In genomic region chr9:78393932-78394331, GRCh38 we compare ENCODE assay signal across 17 cellular contexts.
DNase-seq lines count a peak whose midpoint lies in the region; ATAC-seq and TF ChIP-seq lines count a peak whose summit lies in the region.
"Had no signal": no experiment of that assay in that cellular context is flagged by ENCODE, and none has a peak within 500 bp of the region (broad histone marks: within the 10 kb centered on the region; RNA-seq: fewer than 3 reads in every experiment).

No MANE protein-coding gene starts in this region.

- ATAC-seq in GM23338: peak; percentile 50
- ATAC-seq in GM18909 (IDR thresholded peaks at IDR 0.05; ENCODE audit: poor library complexity, unreplicated experiment): no peak
- ATAC-seq: A549 had no signal

- H3K27ac ChIP-seq in GM23338 (ENCODE audit: low read depth) (peak overlapping the region; percentile 62), HUES64 (ENCODE audit: low read depth, low read length) (peak overlapping the region; percentile 98), endodermal cell (ENCODE audit: low read depth, low read length) (no peak overlapping the region), iPS-20b (ENCODE audit: low read length) (peak overlapping the region; percentile 5)
- H3K27ac ChIP-seq: 22Rv1, A549, C4-2B, GM23248 had no signal

- peaks cover 23% of the 10 kb centered on the region for H3K36me3 Mint-ChIP-seq in GM23338 (ENCODE audit: low read depth)
- H3K36me3 Mint-ChIP-seq in endodermal cell (ENCODE audit: low read depth): peaks cover 22% of the 10 kb centered on the region

- H3K9ac ChIP-seq in HUES64 (ENCODE audit: low read depth, low read length): no peak overlapping the region
- H3K9ac ChIP-seq in endodermal cell (ENCODE audit: extremely low read depth, low read length, poor library complexity, severe bottlenecking): no peak overlapping the region
- H3K9ac ChIP-seq in iPS-20b (ENCODE audit: low read depth, low read length): no peak overlapping the region; the same call in 1 of the 2 replicates
- H3K9ac ChIP-seq: GM23248 had no signal

- 54% methylated on average over 2 of the region's 2 CpGs for WGBS in HUES64
- WGBS in endodermal cell (ENCODE audit: insufficient coverage in 1 of 2, insufficient read length in 1 of 2), 2 experiments: 81% methylated on average over 2 of the region's 2 CpGs; no CpG with 5 or more reads in 1 of the 2 experiments

- TF ChIP-seq CTCF in GM23338 (conservative IDR thresholded peaks at IDR 0.05; ENCODE audit: low read depth in 2 of 2) (no peak), endodermal cell (conservative IDR thresholded peaks at IDR 0.05) (no peak)

- H3K27ac Mint-ChIP-seq in GM23338: no peak overlapping the region; the same call in 1 of the 2 replicates
- H3K27ac Mint-ChIP-seq in endodermal cell: no peak overlapping the region
- H3K27ac Mint-ChIP-seq: CD4-positive, alpha-beta T cell had no signal

- H3K9me3 Mint-ChIP-seq in GM23338 (peaks cover 27% of the 10 kb centered on the region), endodermal cell (peaks cover 44% of the 10 kb centered on the region)

- H3K4me1 ChIP-seq in GM23338 (ENCODE audit: insufficient read depth) (peaks cover 62% of the 10 kb centered on the region), HUES64 (ENCODE audit: insufficient read depth, low read length) (peaks cover 60% of the 10 kb centered on the region), endodermal cell (ENCODE audit: control insufficient read depth, insufficient read depth, low read length) (no peaks in the 10 kb centered on the region), iPS-20b (ENCODE audit: insufficient read depth, low read length) (peaks cover 48% of the 10 kb centered on the region)
- H3K4me1 ChIP-seq: A549 had no signal

- H2AFZ ChIP-seq in GM23338: no peak overlapping the region
- H2AFZ ChIP-seq: GM23248 had no signal

- H3K27me3 ChIP-seq in GM23338 (ENCODE audit: insufficient read depth): no peaks in the 10 kb centered on the region
- H3K27me3 ChIP-seq in HUES64 (ENCODE audit: insufficient read depth, low read length): no peaks in the 10 kb centered on the region
- H3K27me3 ChIP-seq in endodermal cell (ENCODE audit: control insufficient read depth, insufficient read depth, low read length, poor library complexity, severe bottlenecking): no peaks in the 10 kb centered on the region
- no peaks in the 10 kb centered on the region for H3K27me3 ChIP-seq in iPS-20b (ENCODE audit: insufficient read depth, low read length)

- H3K4me3 ChIP-seq in GM23338 (no peak overlapping the region), HUES64 (ENCODE audit: low read length) (no peak overlapping the region), endodermal cell (ENCODE audit: low read length) (peak overlapping the region; percentile 66), iPS-20b (ENCODE audit: low read length) (peak overlapping the region; percentile 43; the same call in 1 of the 2 replicates)
- H3K4me3 ChIP-seq: A549, GM23248 had no signal

- H3K27me3 Mint-ChIP-seq in GM23338 (ENCODE audit: insufficient read depth, low read depth, poor library complexity): peaks cover 7% of the 10 kb centered on the region
- H3K27me3 Mint-ChIP-seq in endodermal cell (ENCODE audit: insufficient read depth): peaks cover under 1% of the 10 kb centered on the region

- no peaks in the 10 kb centered on the region for H4K20me1 ChIP-seq in GM23338 (replicated peaks; ENCODE audit: insufficient read depth)

- peaks cover 56% of the 10 kb centered on the region for H3K4me1 Mint-ChIP-seq in GM23338
- peaks cover 37% of the 10 kb centered on the region for H3K4me1 Mint-ChIP-seq in endodermal cell

- H3K36me3 ChIP-seq in GM23338 (ENCODE audit: insufficient read depth) (peaks cover 8% of the 10 kb centered on the region; the same call in 1 of the 2 replicates), HUES64 (ENCODE audit: insufficient read depth, low read length) (peaks cover 9% of the 10 kb centered on the region; the same call in 1 of the 2 replicates), endodermal cell (ENCODE audit: control insufficient read depth, insufficient read depth, low read length) (no peaks in the 10 kb centered on the region), iPS-20b (ENCODE audit: insufficient read depth, low read depth, low read length) (peaks cover 10% of the 10 kb centered on the region; the same call in 1 of the 2 replicates)

- H3K79me2 ChIP-seq in GM23338 (replicated peaks; ENCODE audit: insufficient read depth): no peaks in the 10 kb centered on the region

- H3K4me3 Mint-ChIP-seq in GM23338: no peak overlapping the region
- H3K4me3 Mint-ChIP-seq in endodermal cell: no peak overlapping the region
- H3K4me3 Mint-ChIP-seq: CD4-positive, alpha-beta T cell had no signal

- peaks cover 10% of the 10 kb centered on the region for H3F3A ChIP-seq in GM23338 (replicated peaks; ENCODE audit: low read depth)

- peak overlapping the region; percentile 57 for H3K4me2 ChIP-seq in GM23338
- H3K4me2 ChIP-seq: A549 had no signal

- H3K9me3 ChIP-seq in HUES64 (ENCODE audit: insufficient read depth, low read depth, low read length) (peaks cover 23% of the 10 kb centered on the region), endodermal cell (ENCODE audit: control insufficient read depth, low read length) (peaks cover 42% of the 10 kb centered on the region), iPS-20b (ENCODE audit: insufficient read depth, low read depth, low read length) (peaks cover 15% of the 10 kb centered on the region)

- peaks cover 4% of the 10 kb centered on the region; the same call in 1 of the 2 replicates for H3K9me2 ChIP-seq in GM23338 (ENCODE audit: insufficient read depth)

- DNase-seq in GM23338 (ENCODE audit: low spot score) (peak; percentile 47), endodermal cell (no peak), NCI-H2029 treated with DMSO at 0.1 percent for 48 hours (lab: John Stamatoyannopoulos, UW) (no peak), NCI-H1092 (lab: John Stamatoyannopoulos, UW) (no peak)
- DNase-seq: AML-193; CD4-positive, alpha-beta T cell; DMS153; DMS79; GDM1; GM23248; H7 had no signal

TF ChIP-seq in GM23338, 12 proteins besides CTCF, POLR2A, EP300 and RAD21 (continues in another document):
- no peak for TF ChIP-seq EZH2phosphoT487 (IDR thresholded peaks at IDR 0.05; ENCODE audit: unreplicated experiment)
- no peak for TF ChIP-seq EZH2 (IDR thresholded peaks at IDR 0.05; ENCODE audit: low read depth, unreplicated experiment)
- TF ChIP-seq ETS1 (IDR thresholded peaks at IDR 0.05): no peak

Comparison
In these comparisons a context has a peak if more than half of its experiments do, and no peak if none do; other contexts are left out.
1. H3K4me3 ChIP-seq: peak in endodermal cell (single experiment) and iPS-20b (single experiment); none in GM23338 (single experiment) and HUES64 (single experiment).